In the genomic region with DNA sequence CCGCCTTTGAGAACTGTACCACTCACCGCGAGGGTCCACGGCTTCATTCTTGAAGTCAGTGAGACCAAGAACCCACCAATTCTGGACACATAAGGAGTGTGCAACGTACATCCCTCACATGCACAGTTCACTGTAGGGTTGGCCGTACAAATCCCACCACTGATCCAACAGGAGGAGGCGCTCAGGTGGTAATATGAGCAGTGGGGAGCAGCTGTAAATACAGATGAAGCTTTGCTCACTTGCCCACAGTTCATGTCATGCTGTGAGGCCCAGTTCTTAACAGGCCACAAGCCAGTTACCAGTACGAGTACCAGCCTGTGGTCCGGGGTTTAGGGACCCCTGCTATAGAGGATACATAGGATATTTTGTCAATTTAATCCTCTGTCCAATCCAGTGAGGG, we compare ENCODE assay signal across 34 cellular contexts.
"Had no signal": no experiment of that assay in that cellular context is flagged by ENCODE, and none has a peak within 500 bp of the region (broad histone marks: within the 10 kb centered on the region; RNA-seq: fewer than 3 reads in every experiment).

No MANE protein-coding gene starts in this region.

- H3K4me1 ChIP-seq: adrenal gland, body of pancreas, breast epithelium had no signal

- ATAC-seq: activated CD8-positive, alpha-beta T cell treated with anti-CD3 and anti-CD28 coated beads for 36 hours; activated naive CD4-positive, alpha-beta T cell treated with anti-CD3 and anti-CD28 coated beads, Interleukin-2, amount 50 U/mL, for 72 hours; activated T-cell treated with anti-CD3 and anti-CD28 coated beads, Interleukin-2, amount 50 U/mL, for 4 hours; activated T-cell treated with anti-CD3 and anti-CD28 coated beads, Interleukin-2, amount 50 U/mL, for 72 hours; activated T-helper 17 cell treated with anti-CD3 and anti-CD28 coated beads, Interleukin-2, amount 50 U/mL, for 72 hours; body of pancreas had no signal

- H3K4me3 ChIP-seq: adrenal gland, body of pancreas, breast epithelium had no signal

- DNase-seq: activated B cell treated with CpG ODN at 0.5 μM for 24 hours; activated CD4-positive, alpha-beta memory T cell treated with anti-CD3 and anti-CD28 coated beads for 36 hours; activated CD4-positive, alpha-beta T cell treated with anti-CD3 and anti-CD28 coated beads for 4 hours; activated CD4-positive, alpha-beta T cell treated with anti-CD3 and anti-CD28 coated beads, Interleukin-2, amount 10 ng/mL, durations not matched to agents 24 days and 14 days; activated CD4-positive, alpha-beta T cell treated with anti-CD3 and anti-CD28 coated beads, Interleukin-2, amount 50 U/mL, for 1 hour; activated CD4-positive, alpha-beta T cell treated with anti-CD3 and anti-CD28 coated beads, Interleukin-2, amount 50 U/mL, for 4 hours; activated CD4-positive, CD25-positive, alpha-beta regulatory T cell treated with anti-CD3 and anti-CD28 coated beads, Interleukin-2, amount 50 U/mL, for 72 hours; activated CD8-positive, alpha-beta memory T cell treated with anti-CD3 and anti-CD28 coated beads, Interleukin-2, amount 50 U/mL, for 4 hours; activated CD8-positive, alpha-beta T cell treated with anti-CD3 and anti-CD28 coated beads for 36 hours; activated effector memory CD4-positive, alpha-beta T cell treated with anti-CD3 and anti-CD28 coated beads, Interleukin-2, amount 50 U/mL, for 16 hours; activated gamma-delta T cell treated with Interleukin-2 at 50 U/mL for 16 hours; activated naive CD4-positive, alpha-beta T cell; activated naive CD4-positive, alpha-beta T cell treated with anti-CD3 and anti-CD28 coated beads for 36 hours; activated naive CD4-positive, alpha-beta T cell treated with anti-CD3 and anti-CD28 coated beads, Interleukin-2, amount 50 U/mL, for 16 hours; activated naive CD8-positive, alpha-beta T cell treated with anti-CD3 and anti-CD28 coated beads for 36 hours; activated T-cell treated with anti-CD3 and anti-CD28 coated beads for 4 hours; activated T-cell treated with anti-CD3 and anti-CD28 coated beads, Interleukin-2, amount 50 U/mL, for 1 hour; activated T-cell treated with anti-CD3 and anti-CD28 coated beads, Interleukin-2, amount 50 U/mL, for 4 hours; activated T-cell treated with anti-CD3 and anti-CD28 coated beads, Interleukin-2, amount 50 U/mL, for 72 hours; adrenal gland; amniotic stem cell; aorta; body of pancreas; brain microvascular endothelial cell; central memory CD4-positive, alpha-beta T cell; T-helper 2 cell; T-helper 9 cell had no signal

- H3K36me3 ChIP-seq: adrenal gland, brain microvascular endothelial cell, breast epithelium had no signal

- H3K4me1 Mint-ChIP-seq: activated B cell treated with CpG ODN at 0.5 μM for 24 hours; activated CD4-positive, alpha-beta T cell treated with anti-CD3 and anti-CD28 coated beads, Interleukin-2, amount 10 ng/mL, durations not matched to agents 24 days and 14 days; activated naive CD8-positive, alpha-beta T cell treated with anti-CD3 and anti-CD28 coated beads for 36 hours; activated T-helper 17 cell treated with anti-CD3 and anti-CD28 coated beads, Interleukin-2, amount 50 U/mL, for 72 hours had no signal

- H3K4me3 Mint-ChIP-seq: activated B cell treated with CpG ODN at 0.5 μM for 24 hours; activated CD4-positive, alpha-beta memory T cell treated with anti-CD3 and anti-CD28 coated beads for 36 hours; activated CD4-positive, alpha-beta T cell treated with anti-CD3 and anti-CD28 coated beads, Interleukin-2, amount 10 ng/mL, durations not matched to agents 24 days and 14 days; activated CD8-positive, alpha-beta T cell treated with anti-CD3 and anti-CD28 coated beads for 36 hours; activated naive CD4-positive, alpha-beta T cell treated with anti-CD3 and anti-CD28 coated beads for 36 hours; activated naive CD8-positive, alpha-beta T cell treated with anti-CD3 and anti-CD28 coated beads for 36 hours; activated T-cell treated with anti-CD3 and anti-CD28 coated beads, Interleukin-2, amount 50 U/mL, for 4 hours; activated T-cell treated with anti-CD3 and anti-CD28 coated beads, Interleukin-2, amount 50 U/mL, for 72 hours; activated T-helper 1 cell treated with anti-CD3 and anti-CD28 coated beads, Interleukin-12 subunit alpha, Interleukin-12 subunit beta, Interleukin-2, Interleukin-4 antibody, amounts not matched to agents 30 ng/mL and 10 ng/mL and 1 ng/mL, durations not matched to agents 14 hours and 24 hours and 36 hours; activated T-helper 17 cell treated with anti-CD3 and anti-CD28 coated beads, Interleukin-2, amount 50 U/mL, for 72 hours; T-helper 1 cell treated with Interleukin-12 subunit alpha and Interleukin-12 subunit beta and Interleukin-4 antibody, amounts not matched to agents 30 μg/mL and 1 μg/mL, for 36 hours; T-helper 2 cell treated with Interferon-gamma antibody and Interleukin-4, amounts not matched to agents 5 μg/mL and 100 μg/mL, for 36 hours had no signal

- H3K27ac Mint-ChIP-seq: activated B cell treated with CpG ODN at 0.5 μM for 24 hours; activated CD4-positive, alpha-beta memory T cell treated with anti-CD3 and anti-CD28 coated beads for 36 hours; activated CD4-positive, alpha-beta T cell treated with anti-CD3 and anti-CD28 coated beads, Interleukin-2, amount 10 ng/mL, durations not matched to agents 24 days and 14 days; activated CD8-positive, alpha-beta T cell treated with anti-CD3 and anti-CD28 coated beads for 36 hours; activated naive CD4-positive, alpha-beta T cell treated with anti-CD3 and anti-CD28 coated beads for 36 hours; activated naive CD4-positive, alpha-beta T cell treated with anti-CD3 and anti-CD28 coated beads, Interleukin-2, amount 50 U/mL, for 72 hours; activated naive CD8-positive, alpha-beta T cell treated with anti-CD3 and anti-CD28 coated beads for 36 hours; activated T-cell treated with anti-CD3 and anti-CD28 coated beads, Interleukin-2, amount 50 U/mL, for 72 hours; activated T-helper 1 cell treated with anti-CD3 and anti-CD28 coated beads, Interleukin-12 subunit alpha, Interleukin-12 subunit beta, Interleukin-2, Interleukin-4 antibody, amounts not matched to agents 30 ng/mL and 10 ng/mL and 1 ng/mL, durations not matched to agents 14 hours and 24 hours and 36 hours; activated T-helper 17 cell treated with anti-CD3 and anti-CD28 coated beads, Interleukin-2, amount 50 U/mL, for 72 hours; T-helper 1 cell treated with Interleukin-12 subunit alpha and Interleukin-12 subunit beta and Interleukin-4 antibody, amounts not matched to agents 30 μg/mL and 1 μg/mL, for 36 hours; T-helper 2 cell treated with Interferon-gamma antibody and Interleukin-4, amounts not matched to agents 5 μg/mL and 100 μg/mL, for 36 hours had no signal

- H3K9me3 ChIP-seq: adrenal gland, body of pancreas, breast epithelium had no signal

- H3K27ac ChIP-seq: adrenal gland, body of pancreas, brain microvascular endothelial cell, breast epithelium, VCaP had no signal

- H3K27me3 Mint-ChIP-seq: activated B cell treated with CpG ODN at 0.5 μM for 24 hours; activated naive CD8-positive, alpha-beta T cell treated with anti-CD3 and anti-CD28 coated beads for 36 hours had no signal

- H3K9me3 Mint-ChIP-seq: activated B cell treated with CpG ODN at 0.5 μM for 24 hours; activated CD4-positive, alpha-beta memory T cell treated with anti-CD3 and anti-CD28 coated beads for 36 hours; activated CD4-positive, alpha-beta T cell treated with anti-CD3 and anti-CD28 coated beads, Interleukin-2, amount 10 ng/mL, durations not matched to agents 24 days and 14 days; activated CD8-positive, alpha-beta T cell treated with anti-CD3 and anti-CD28 coated beads for 36 hours; activated naive CD4-positive, alpha-beta T cell treated with anti-CD3 and anti-CD28 coated beads for 36 hours; activated naive CD4-positive, alpha-beta T cell treated with anti-CD3 and anti-CD28 coated beads, Interleukin-2, amount 50 U/mL, for 72 hours; activated naive CD8-positive, alpha-beta T cell treated with anti-CD3 and anti-CD28 coated beads for 36 hours; activated T-cell treated with anti-CD3 and anti-CD28 coated beads, Interleukin-2, amount 50 U/mL, for 4 hours; activated T-cell treated with anti-CD3 and anti-CD28 coated beads, Interleukin-2, amount 50 U/mL, for 72 hours; activated T-helper 1 cell treated with anti-CD3 and anti-CD28 coated beads, Interleukin-12 subunit alpha, Interleukin-12 subunit beta, Interleukin-2, Interleukin-4 antibody, amounts not matched to agents 30 ng/mL and 10 ng/mL and 1 ng/mL, durations not matched to agents 14 hours and 24 hours and 36 hours; activated T-helper 17 cell treated with anti-CD3 and anti-CD28 coated beads, Interleukin-2, amount 50 U/mL, for 72 hours; T-helper 1 cell treated with Interleukin-12 subunit alpha and Interleukin-12 subunit beta and Interleukin-4 antibody, amounts not matched to agents 30 μg/mL and 1 μg/mL, for 36 hours; T-helper 2 cell treated with Interferon-gamma antibody and Interleukin-4, amounts not matched to agents 5 μg/mL and 100 μg/mL, for 36 hours had no signal

- H3K27me3 ChIP-seq: adrenal gland, body of pancreas, brain microvascular endothelial cell, breast epithelium had no signal

- H3K36me3 Mint-ChIP-seq: activated CD4-positive, alpha-beta memory T cell treated with anti-CD3 and anti-CD28 coated beads for 36 hours; activated naive CD4-positive, alpha-beta T cell treated with anti-CD3 and anti-CD28 coated beads, Interleukin-2, amount 50 U/mL, for 72 hours had no signal
